Comparison of ENCODE assay signal across 9 cellular contexts in the genomic region with DNA sequence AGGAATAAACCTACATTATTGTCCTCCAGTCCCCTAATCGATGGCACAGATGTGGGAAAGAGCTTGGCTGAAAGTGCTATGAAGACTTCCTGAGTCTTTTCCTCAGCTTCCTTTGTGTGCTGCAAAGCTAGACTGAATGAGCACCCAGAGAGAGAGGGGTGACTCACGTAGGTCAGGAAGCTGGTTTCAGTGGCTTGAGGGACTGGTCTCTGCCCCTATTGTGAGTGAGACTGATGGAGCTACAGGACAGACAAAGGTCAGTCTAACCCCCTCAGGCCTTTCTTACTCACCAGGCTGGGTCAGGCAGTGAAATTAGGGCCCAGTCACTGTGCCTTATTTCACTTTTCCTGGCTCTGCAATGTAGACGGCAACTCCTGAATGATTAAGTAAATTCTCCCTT.
DNase-seq lines count a peak whose midpoint lies in the region; ATAC-seq and TF ChIP-seq lines count a peak whose summit lies in the region.
"Had no signal": no experiment of that assay in that cellular context is flagged by ENCODE, and none has a peak within 500 bp of the region (broad histone marks: within the 10 kb centered on the region; RNA-seq: fewer than 3 reads in every experiment).

No MANE protein-coding gene starts in this region.

- H3K4me1 ChIP-seq in HUES48 (ENCODE audit: control insufficient read depth, insufficient read depth, low read length) (no peaks in the 10 kb centered on the region), adipocyte (ENCODE audit: control insufficient read depth, insufficient read depth, low read length) (peaks cover 31% of the 10 kb centered on the region), heart right ventricle (peaks cover 0 to 31% (median 20%) of the 10 kb centered on the region in 9 donors)

- in situ Hi-C loops in G401 (cut with HindIII; ENCODE audit: low sequenced_read_pairs) = no loop called here

- 53 to 59% methylated on average over 3 of the region's 3 CpGs for WGBS in heart right ventricle, 2 donors

- no peak for TF ChIP-seq CTCF in heart right ventricle (IDR thresholded peaks at IDR 0.05)

- no peaks in the 10 kb centered on the region for H3K9me3 ChIP-seq in HUES48 (ENCODE audit: control insufficient read depth, insufficient read depth, low read length)
- peaks cover 10% of the 10 kb centered on the region for H3K9me3 ChIP-seq in adipocyte (ENCODE audit: control insufficient read depth, low read length)
- H3K9me3 ChIP-seq in heart right ventricle = peaks cover 0 to 26% (median 12%) of the 10 kb centered on the region in 11 donors
- H3K9me3 ChIP-seq: mucosa of descending colon had no signal

- no peaks in the 10 kb centered on the region for H3K36me3 ChIP-seq in HUES48 (ENCODE audit: control insufficient read depth, insufficient read depth, low read length)
- no peaks in the 10 kb centered on the region for H3K36me3 ChIP-seq in adipocyte (ENCODE audit: control insufficient read depth, insufficient read depth, low read length, severe bottlenecking)
- H3K36me3 ChIP-seq in heart right ventricle = no peaks in the 10 kb centered on the region

- DNase-seq in adipocyte (ENCODE audit: low read depth) (peak; percentile 24), heart right ventricle (peak in 1 of 2 donors; percentile 19), stromal cell of bone marrow (ENCODE audit: low read depth) (peak; percentile 48), G401 (ENCODE audit: low spot score) (no peak)
- DNase-seq: mucosa of descending colon, NCI-H2227 treated with DMSO at 0.1 percent for 48 hours had no signal

- ATAC-seq in heart right ventricle = peak; percentile 67 to 95 (median 88)
- ATAC-seq in GM19351 (IDR thresholded peaks at IDR 0.05; ENCODE audit: unreplicated experiment) = no peak
- no peak for ATAC-seq in GM18873 (IDR thresholded peaks at IDR 0.05; ENCODE audit: low FRiP score, unreplicated experiment)
- ATAC-seq: mucosa of descending colon had no signal

- H3K27me3 ChIP-seq in HUES48 (ENCODE audit: control insufficient read depth, insufficient read depth, low read length) (peaks cover 56% of the 10 kb centered on the region), adipocyte (replicated peaks; ENCODE audit: control insufficient read depth, insufficient read depth, low read length) (no peaks in the 10 kb centered on the region), heart right ventricle (no peaks in the 10 kb centered on the region)

- H3K9ac ChIP-seq in HUES48 (ENCODE audit: low read depth, low read length) = no peak overlapping the region
- H3K9ac ChIP-seq in adipocyte (ENCODE audit: low read length) = no peak overlapping the region

- H3K27ac ChIP-seq in HUES48 (ENCODE audit: low read depth, low read length) (peak overlapping the region; percentile 42), heart right ventricle (peak overlapping the region in 8 of 10 donors; percentile 8 to 61 (median 32))

- H3K4me3 ChIP-seq in HUES48 (ENCODE audit: low read depth, low read length) (no peak overlapping the region), adipocyte (ENCODE audit: low read length) (peak overlapping the region; percentile 2), heart right ventricle (no peak overlapping the region)
- H3K4me3 ChIP-seq: mucosa of descending colon had no signal

- intact Hi-C loops in heart right ventricle (cut with DNase I) = loop anchor here in 3 of 10 donors (10.0 kb wide), 3 partner anchors 111 to 171 kb away; no protein-coding TSS in a partner anchor

Comparison
In these comparisons a context has a peak if more than half of its experiments do, and no peak if none do; other contexts are left out.
1. ATAC-seq: peak in heart right ventricle (8 of 8); none in GM19351 (single experiment) and GM18873 (single experiment).